ENCODE assay signal across 27 cellular contexts in genomic region chr9:13053504-13053903, GRCh38.
"Had no signal": no experiment of that assay in that cellular context is flagged by ENCODE, and none has a peak within 500 bp of the region (broad histone marks: within the 10 kb centered on the region; RNA-seq: fewer than 3 reads in every experiment).

No MANE protein-coding gene starts in this region.

- DNase-seq: hippocampal formation; kidney; left colon; left lung; lower lobe of right lung; mesendoderm; naive B cell; natural killer cell; nephron progenitor cell; occipital lobe; ovary; retina; right cardiac atrium; stimulated activated CD4-positive, alpha-beta T cell treated with anti-CD3 and anti-CD28 coated beads, Interleukin-12 subunit alpha, Interleukin-12 subunit beta, amount 100 ng/mL, for 4 hours; stimulated activated CD4-positive, alpha-beta T cell treated with anti-CD3 and anti-CD28 coated beads, Interleukin-4, amount 100 ng/mL, for 24 hours; stimulated activated CD8-positive, alpha-beta memory T cell treated with anti-CD3 and anti-CD28 coated beads, Interleukin-4, amount 100 ng/mL, for 48 hours; stimulated activated naive CD4-positive, alpha-beta T cell treated with Interleukin-2 at 50 U/mL for 16 hours; stimulated activated naive CD8-positive, alpha-beta T cell treated with anti-CD3 and anti-CD28 coated beads, Interleukin-15, amount 100 ng/mL, for 72 hours; substantia nigra; uterus had no signal

- H3K4me3 ChIP-seq: left lung, lower lobe of right lung, neural progenitor cell, ovary, prostate gland, skin epidermis, tibial nerve, uterus had no signal

- ATAC-seq: left colon; left lung; lower lobe of right lung; natural killer cell; right cardiac atrium; sciatic nerve; stimulated activated memory B cell treated with anti-CD40 and anti-IgM and Interleukin-4, amounts not matched to agents 10 μg/mL and 1 μg/mL and 100 μg/mL, for 72 hours; stimulated activated naive CD8-positive, alpha-beta T cell treated with anti-CD3 and anti-CD28 coated beads, Interleukin-15, amount 100 ng/mL, for 72 hours had no signal

- H3K27me3 ChIP-seq: left lung, neural progenitor cell, neutrophil, ovary, tibial nerve, uterus had no signal

- H3K27ac ChIP-seq: left lung, lower lobe of right lung, neural progenitor cell, neutrophil, ovary, prostate gland, skin epidermis, tibial nerve, uterus had no signal

- H3K4me1 ChIP-seq: left lung, lower lobe of right lung, neural progenitor cell, prostate gland, tibial nerve, uterus had no signal

- FAIRE-seq: kidney had no signal

- H3K36me3 ChIP-seq: left lung, lower lobe of right lung, neural progenitor cell, neutrophil, ovary, prostate gland, tibial nerve, uterus had no signal

- H3K9me3 ChIP-seq: left lung, lower lobe of right lung, neutrophil, ovary, prostate gland, tibial nerve, uterus had no signal
